ENCODE assay signal across 8 cellular contexts in the genomic region with DNA sequence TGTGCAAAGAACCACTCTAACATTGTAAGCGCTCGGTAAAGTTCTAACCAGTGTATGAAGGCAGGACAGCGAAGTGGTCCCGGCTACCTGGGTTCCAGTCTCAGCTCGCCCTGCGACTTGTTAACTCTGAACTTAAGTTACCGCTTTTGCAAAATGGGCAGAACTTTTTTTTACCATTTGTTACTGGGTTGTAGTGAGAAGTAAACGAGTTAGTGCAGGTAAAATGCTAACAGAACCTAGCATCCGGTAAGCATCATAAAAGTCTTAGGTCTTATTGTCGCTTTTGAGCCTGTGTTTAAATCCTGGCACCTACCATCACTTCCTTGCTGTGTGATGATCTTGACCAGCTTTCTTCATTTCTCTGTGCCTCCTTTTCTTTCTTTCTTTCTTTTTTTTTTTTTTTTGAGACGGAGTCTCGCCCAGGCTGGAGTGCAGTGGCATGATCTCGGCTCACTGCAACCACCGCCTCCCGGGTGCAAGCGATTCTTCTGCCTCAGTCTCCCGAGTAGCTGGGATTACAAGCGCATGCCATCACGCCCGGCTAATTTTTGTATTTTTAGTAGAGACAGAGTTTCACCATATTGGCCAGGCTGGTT. TPM values are rescaled to one million over a fixed set of nuclear protein-coding genes. Genes with fewer than 3 reads are reported as not detected.
DNase-seq lines count a peak whose midpoint lies in the region; ATAC-seq and TF ChIP-seq lines count a peak whose summit lies in the region.

No MANE protein-coding gene starts in this region.

- intact Hi-C loops in left colon (cut with DNase I, micrococcal nuclease) = no loop called here

- H3K4me1 ChIP-seq in thoracic aorta (ENCODE audit: control insufficient read depth in 1 of 2, low read depth in 2 of 2) = peaks cover 16 to 44% of the 10 kb centered on the region in 2 donors

- ATAC-seq in HG03066 (IDR thresholded peaks at IDR 0.05; ENCODE audit: low read depth, unreplicated experiment) = peak; percentile 6
- peak; percentile 18 for ATAC-seq in left colon
- ATAC-seq in thoracic aorta (ENCODE audit: insufficient number of reproducible peaks, low FRiP score, low read depth) = no peak
- no peak for ATAC-seq in HG03520 (IDR thresholded peaks at IDR 0.05; ENCODE audit: unreplicated experiment)
- ATAC-seq in GM21529 (IDR thresholded peaks at IDR 0.05; ENCODE audit: unreplicated experiment) = no peak

- no peaks in the 10 kb centered on the region for H3K27me3 ChIP-seq in thoracic aorta (replicated peaks; ENCODE audit: insufficient read depth)

- H3K27ac ChIP-seq in angular gyrus (ENCODE audit: low read depth, low read length) (peak overlapping the region; percentile 24), thoracic aorta (peak overlapping the region; percentile 56 to 67)

- H3K4me3 ChIP-seq in AG09309 (ENCODE audit: control insufficient read depth, low read depth, low read length) (peak overlapping the region; percentile 72), thoracic aorta (peak overlapping the region; percentile 100)

- DNase-seq in AG09309 (ENCODE audit: low read depth) (no peak), left colon (peak in 1 of 2 donors; percentile 40), thoracic aorta (ENCODE audit: low spot score) (no peak), nucleus accumbens (lab: John Stamatoyannopoulos, UW) (no peak)

- TF ChIP-seq CTCF in AG09309 (IDR thresholded peaks at IDR 0.05; ENCODE audit: control insufficient read depth, insufficient read depth, low read depth, low read length, missing control alignments) = no peak
- TF ChIP-seq CTCF in thoracic aorta (IDR thresholded peaks at IDR 0.05) = no peak

- H3K36me3 ChIP-seq in thoracic aorta = peaks cover 6% of the 10 kb centered on the region

- H3K9me3 ChIP-seq in thoracic aorta = no peaks in the 10 kb centered on the region

RNA-seq across cellular contexts. Expression of a gene that starts 0.7 kb away (rescaled TPM):
- total RNA-seq in left colon (10 to 100 TPM; 22.0 to 23.6 TPM), thoracic aorta (10 to 100 TPM; 35.3 to 52.3 TPM)

RNA-seq across cellular contexts. Expression of a gene that starts 0.8 kb away (rescaled TPM):
- total RNA-seq in left colon (10 to 100 TPM; 56.1 to 67.2 TPM), thoracic aorta (10 to 100 TPM; 27.2 to 28.8 TPM)

RNA-seq across cellular contexts. Expression of a gene that starts 14.6 kb away (rescaled TPM):
- total RNA-seq in left colon = 1 to 10 TPM; 2.0 to 4.5 TPM
- total RNA-seq in thoracic aorta = 10 to 100 TPM; 10.6 to 36.1 TPM

RNA-seq across cellular contexts. Expression of a gene that starts 32.9 kb away (rescaled TPM):
- 10 to 100 TPM; 48.0 to 66.0 TPM for total RNA-seq in left colon
- total RNA-seq in thoracic aorta = 10 to 100 TPM; 30.8 to 83.4 TPM

RNA-seq across cellular contexts. Expression of a gene that starts 32.9 kb away (rescaled TPM):
- 100 to 1,000 TPM; 116 to 155 TPM for total RNA-seq in left colon
- total RNA-seq in thoracic aorta = 100 to 1,000 TPM; 125 to 440 TPM

Comparison
In these comparisons a context has a peak if more than half of its experiments do, and no peak if none do; other contexts are left out.
1. ATAC-seq: peak in HG03066 (single experiment) and left colon (single experiment); none in thoracic aorta (single experiment), HG03520 (single experiment) and GM21529 (single experiment).